Comparison of ENCODE assay signal across 9 cellular contexts in the genomic region with DNA sequence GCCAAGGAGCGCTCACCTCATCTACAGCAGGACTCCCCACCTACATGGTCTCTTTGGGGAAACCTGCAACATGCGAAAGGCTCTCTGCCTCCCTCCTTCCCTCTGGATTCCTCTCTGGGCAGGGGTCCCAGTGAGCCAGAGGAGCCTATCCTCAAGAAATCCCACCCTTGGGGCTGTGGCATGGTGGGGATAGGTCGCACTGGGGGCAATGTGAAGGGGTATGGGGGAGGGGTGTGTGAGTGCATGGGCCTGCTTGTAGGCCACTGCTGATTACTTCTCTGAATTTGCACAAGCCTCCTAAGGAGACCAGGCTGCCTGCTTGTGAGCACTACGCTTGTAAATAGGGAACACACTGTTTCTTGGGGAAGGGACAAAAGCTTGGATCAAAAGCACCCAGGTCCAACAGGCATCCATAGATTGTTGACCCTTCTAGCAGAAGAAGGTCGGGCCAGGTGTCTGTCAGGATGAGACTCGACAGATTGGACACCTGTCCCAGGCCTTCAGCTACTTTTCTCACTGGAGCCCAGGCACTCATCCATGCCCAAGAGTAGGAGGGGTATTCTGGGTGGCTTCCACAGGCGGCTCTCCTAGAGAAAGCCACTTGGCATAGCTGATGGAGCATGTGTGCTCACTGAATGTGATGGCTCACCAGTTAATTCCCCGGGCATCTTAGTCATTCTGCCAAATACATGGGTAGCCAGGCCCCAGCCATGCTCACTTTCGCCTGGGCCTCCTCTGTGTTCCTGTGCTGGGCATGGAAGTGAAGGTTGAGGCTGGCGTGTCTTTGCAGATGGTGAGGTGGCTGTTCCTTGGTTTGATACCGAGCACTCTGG.
DNase-seq lines count a peak whose midpoint lies in the region; ATAC-seq and TF ChIP-seq lines count a peak whose summit lies in the region.
"Had no signal": no experiment of that assay in that cellular context is flagged by ENCODE, and none has a peak within 500 bp of the region (broad histone marks: within the 10 kb centered on the region; RNA-seq: fewer than 3 reads in every experiment).

No MANE protein-coding gene starts in this region.

- H3K4me1 ChIP-seq in CD4-positive, CD25-positive, alpha-beta regulatory T cell (ENCODE audit: control insufficient read depth, insufficient read depth, low read length, poor library complexity, severe bottlenecking): peaks cover 26% of the 10 kb centered on the region
- H3K4me1 ChIP-seq in HUES6 (ENCODE audit: control insufficient read depth, insufficient read depth, low read length) (peaks cover 45% of the 10 kb centered on the region), osteoblast (ENCODE audit: insufficient read depth, low read length) (no peaks in the 10 kb centered on the region)

- H2AFZ ChIP-seq in osteoblast (ENCODE audit: low read length): no peak overlapping the region

- peaks cover 9% of the 10 kb centered on the region for H4K20me1 ChIP-seq in osteoblast (ENCODE audit: insufficient read depth, low read length)

- H3K27me3 Mint-ChIP-seq in CD4-positive, CD25-positive, alpha-beta regulatory T cell: no peaks in the 10 kb centered on the region
- H3K27me3 Mint-ChIP-seq in activated CD4-positive, alpha-beta T cell treated with anti-CD3 and anti-CD28 coated beads, Interleukin-2, amount 10 ng/mL, durations not matched to agents 24 days and 14 days: no peaks in the 10 kb centered on the region

- H3K9me3 Mint-ChIP-seq in CD4-positive, CD25-positive, alpha-beta regulatory T cell: no peaks in the 10 kb centered on the region
- H3K9me3 Mint-ChIP-seq in activated CD4-positive, alpha-beta T cell treated with anti-CD3 and anti-CD28 coated beads, Interleukin-2, amount 10 ng/mL, durations not matched to agents 24 days and 14 days: no peaks in the 10 kb centered on the region

- no peak for TF ChIP-seq CTCF in osteoblast (IDR thresholded peaks at IDR 0.05; ENCODE audit: extremely low read depth, low read depth, low read length)

- peak overlapping the region; percentile 58 for H3K9ac ChIP-seq in HUES6 (ENCODE audit: low read length)

- H3K9me3 ChIP-seq in CD4-positive, CD25-positive, alpha-beta regulatory T cell (ENCODE audit: control insufficient read depth in 2 of 2, low read length in 2 of 2): no peaks in the 10 kb centered on the region
- no peaks in the 10 kb centered on the region; the same call in 1 of the 2 replicates for H3K9me3 ChIP-seq in HUES6 (ENCODE audit: control insufficient read depth, insufficient read depth, low read depth, low read length)
- no peaks in the 10 kb centered on the region for H3K9me3 ChIP-seq in osteoblast (ENCODE audit: low read depth, low read length)

- H3K4me3 Mint-ChIP-seq in CD4-positive, CD25-positive, alpha-beta regulatory T cell: peak overlapping the region in 3 of 4 donors; percentile 87 to 97 (median 96)
- H3K4me3 Mint-ChIP-seq in activated CD4-positive, alpha-beta T cell treated with anti-CD3 and anti-CD28 coated beads, Interleukin-2, amount 10 ng/mL, durations not matched to agents 24 days and 14 days: no peak overlapping the region

- intact Hi-C loops in activated CD4-positive, alpha-beta T cell treated with anti-CD3 and anti-CD28 coated beads, Interleukin-2, amount 10 ng/mL, durations not matched to agents 24 days and 14 days (cut with micrococcal nuclease): loop anchor here (1.0 to 5.0 kb wide), 2 partner anchors 174 to 648 kb away; no protein-coding TSS in a partner anchor

- no peak overlapping the region for H3K27ac ChIP-seq in CD4-positive, CD25-positive, alpha-beta regulatory T cell (ENCODE audit: insufficient read depth, low read length, poor library complexity, severe bottlenecking)
- H3K27ac ChIP-seq in HUES6 (ENCODE audit: low read depth, low read length) (peak overlapping the region; percentile 69; the same call in 1 of the 2 replicates), osteoblast (ENCODE audit: low read depth, low read length) (no peak overlapping the region)

- H3K36me3 Mint-ChIP-seq in CD4-positive, CD25-positive, alpha-beta regulatory T cell: peaks cover 5% of the 10 kb centered on the region
- peaks cover 8% of the 10 kb centered on the region for H3K36me3 Mint-ChIP-seq in activated CD4-positive, alpha-beta T cell treated with anti-CD3 and anti-CD28 coated beads, Interleukin-2, amount 10 ng/mL, durations not matched to agents 24 days and 14 days (ENCODE audit: low read depth)

- DNase-seq in CD4-positive, CD25-positive, alpha-beta regulatory T cell: no peak
- DNase-seq in ecto neural progenitor cell (ENCODE audit: low spot score) (peak; percentile 23), osteoblast (ENCODE audit: insufficient read length, low spot score, missing footprints) (no peak)
- DNase-seq in activated effector memory CD4-positive, alpha-beta T cell treated with anti-CD3 and anti-CD28 coated beads, Interleukin-2, amount 50 U/mL, for 16 hours: no peak
- DNase-seq in activated CD4-positive, alpha-beta T cell treated with anti-CD3 and anti-CD28 coated beads, Interleukin-2, amount 10 ng/mL, durations not matched to agents 24 days and 14 days: no peak
- DNase-seq: NCI-H2171 had no signal

- H3K36me3 ChIP-seq in CD4-positive, CD25-positive, alpha-beta regulatory T cell (ENCODE audit: control insufficient read depth, insufficient read depth, low read length): no peaks in the 10 kb centered on the region
- no peaks in the 10 kb centered on the region for H3K36me3 ChIP-seq in HUES6 (ENCODE audit: control insufficient read depth, insufficient read depth, low read length)
- no peaks in the 10 kb centered on the region for H3K36me3 ChIP-seq in osteoblast (ENCODE audit: insufficient read depth, low read length)

- peak overlapping the region; percentile 80 for H3K4me2 ChIP-seq in osteoblast (ENCODE audit: insufficient read depth, low read length)

- no peaks in the 10 kb centered on the region for H3K27me3 ChIP-seq in CD4-positive, CD25-positive, alpha-beta regulatory T cell (ENCODE audit: control insufficient read depth, insufficient read depth, low read length)
- no peaks in the 10 kb centered on the region for H3K27me3 ChIP-seq in HUES6 (ENCODE audit: control insufficient read depth, insufficient read depth, low read length)
- H3K27me3 ChIP-seq in osteoblast (ENCODE audit: insufficient read depth, low read length): no peaks in the 10 kb centered on the region

- no peaks in the 10 kb centered on the region for H3K79me2 ChIP-seq in osteoblast (ENCODE audit: insufficient read depth, low read length)

- no peak for ATAC-seq in CD4-positive, CD25-positive, alpha-beta regulatory T cell (ENCODE audit: low read depth in 2 of 2)
- ATAC-seq in GM18870 (IDR thresholded peaks at IDR 0.05; ENCODE audit: unreplicated experiment): no peak
- no peak for ATAC-seq in HG02970 (IDR thresholded peaks at IDR 0.05; ENCODE audit: low FRiP score, unreplicated experiment)

- no peak overlapping the region for H3K4me3 ChIP-seq in CD4-positive, CD25-positive, alpha-beta regulatory T cell (ENCODE audit: low read depth, low read length)
- H3K4me3 ChIP-seq in HUES6 (ENCODE audit: low read depth, low read length): no peak overlapping the region
- peak overlapping the region; percentile 78 for H3K4me3 ChIP-seq in osteoblast (ENCODE audit: insufficient read depth, low read length)

- peak overlapping the region in 1 of 3 donors; percentile 94 for H3K27ac Mint-ChIP-seq in CD4-positive, CD25-positive, alpha-beta regulatory T cell
- no peak overlapping the region for H3K27ac Mint-ChIP-seq in activated CD4-positive, alpha-beta T cell treated with anti-CD3 and anti-CD28 coated beads, Interleukin-2, amount 10 ng/mL, durations not matched to agents 24 days and 14 days

- H3K4me1 Mint-ChIP-seq in CD4-positive, CD25-positive, alpha-beta regulatory T cell: peaks cover 10 to 49% (median 24%) of the 10 kb centered on the region in 4 donors
- peaks cover 31% of the 10 kb centered on the region for H3K4me1 Mint-ChIP-seq in activated CD4-positive, alpha-beta T cell treated with anti-CD3 and anti-CD28 coated beads, Interleukin-2, amount 10 ng/mL, durations not matched to agents 24 days and 14 days
